In genomic region chr7:100335566-100336466, GRCh38 we compare ENCODE assay signal across 8 cellular contexts. TPM values are rescaled to one million over a fixed set of nuclear protein-coding genes. Genes with fewer than 3 reads are reported as not detected.
DNase-seq lines count a peak whose midpoint lies in the region; ATAC-seq and TF ChIP-seq lines count a peak whose summit lies in the region.
"Not testable (repeated sequence)": the region's sequence is repeated elsewhere in the genome, so short reads cannot be mapped to it uniquely, and the experiment has no call there.

No MANE protein-coding gene starts in this region.

- H3K27ac ChIP-seq in ovary (peak overlapping the region; percentile 65 to 90), thyroid gland (peak overlapping the region; percentile 74 to 93 (median 90))

- DNase-seq in GM10266 (ENCODE audit: extremely low spot score), result peak; percentile 85
- DNase-seq in NCI-H1105 (lab: John Stamatoyannopoulos, UW), result peak; percentile 82
- peak; percentile 70 for DNase-seq in SKM-1 (lab: John Stamatoyannopoulos, UW; ENCODE audit: unreplicated experiment)
- DNase-seq in activated naive CD8-positive, alpha-beta T cell treated with anti-CD3 and anti-CD28 coated beads for 36 hours, result peak; percentile 87
- peak; percentile 85 to 97 (median 94) for DNase-seq in head of caudate nucleus
- DNase-seq in ovary, result peak; percentile 91 to 95 (median 92)
- peak; percentile 93 to 94 for DNase-seq in thyroid gland

- H3K4me1 ChIP-seq in ovary (ENCODE audit: insufficient read depth); thyroid gland: not testable (repeated sequence)

- peak; percentile 45 for TF ChIP-seq EP300 in ovary (IDR thresholded peaks at IDR 0.05)

- H3K36me3 ChIP-seq in ovary, thyroid gland: not testable (repeated sequence)

- H3K27me3 ChIP-seq in ovary, thyroid gland: not testable (repeated sequence)

- intact Hi-C loops in head of caudate nucleus (cut with DNase I); ovary (cut with DNase I); thyroid gland (cut with DNase I): not testable (repeated sequence)

- ATAC-seq in HG02623 (IDR thresholded peaks at IDR 0.05; ENCODE audit: unreplicated experiment), result peak; percentile 97

- H3K9me3 Mint-ChIP-seq in activated naive CD8-positive, alpha-beta T cell treated with anti-CD3 and anti-CD28 coated beads for 36 hours, result not testable (repeated sequence)

- peak overlapping the region; percentile 54 for H3K4me3 ChIP-seq in ovary
- peak overlapping the region; percentile 18 to 73 (median 62) for H3K4me3 ChIP-seq in thyroid gland (replicated peaks in 1 of 3)

- peak; percentile 100 for TF ChIP-seq POLR2A in ovary (IDR thresholded peaks at IDR 0.05)
- TF ChIP-seq POLR2A in thyroid gland (IDR thresholded peaks at IDR 0.05), result peak; percentile 97

- peak overlapping the region; percentile 92 for H3K4me3 Mint-ChIP-seq in activated naive CD8-positive, alpha-beta T cell treated with anti-CD3 and anti-CD28 coated beads for 36 hours

- not testable (repeated sequence) for H3K9me3 ChIP-seq in ovary, thyroid gland

- peaks cover 21% of the 10 kb centered on the region for H3K36me3 Mint-ChIP-seq in activated naive CD8-positive, alpha-beta T cell treated with anti-CD3 and anti-CD28 coated beads for 36 hours

- peak overlapping the region; percentile 96 for H3K27ac Mint-ChIP-seq in activated naive CD8-positive, alpha-beta T cell treated with anti-CD3 and anti-CD28 coated beads for 36 hours

- H3K4me1 Mint-ChIP-seq in activated naive CD8-positive, alpha-beta T cell treated with anti-CD3 and anti-CD28 coated beads for 36 hours, result peaks cover 20% of the 10 kb centered on the region

- 0% methylated on average over 72 to 81 of the region's 85 CpGs for WGBS in ovary, 3 donors
- 0% methylated on average over 34 to 42 of the region's 85 CpGs for WGBS in thyroid gland, 2 donors

- not testable (repeated sequence) for TF ChIP-seq CTCF in GM10266 (IDR thresholded peaks at IDR 0.05; ENCODE audit: control insufficient read depth, insufficient read depth, low read depth, missing control alignments)
- TF ChIP-seq CTCF in ovary (IDR thresholded peaks at IDR 0.05), result peak in 2 of 3 donors; percentile 9 to 32
- peak in 2 of 6 experiments; percentile 9 to 12 for TF ChIP-seq CTCF in thyroid gland (IDR thresholded peaks at IDR 0.05)

- not testable (repeated sequence) for H3K27me3 Mint-ChIP-seq in activated naive CD8-positive, alpha-beta T cell treated with anti-CD3 and anti-CD28 coated beads for 36 hours

RNA-seq across cellular contexts. Expression of gene PILRB, which starts 22.1 kb away (rescaled TPM):
- 10 to 100 TPM; 24.5 to 28.3 TPM for total RNA-seq in activated naive CD8-positive, alpha-beta T cell treated with anti-CD3 and anti-CD28 coated beads for 36 hours
- total RNA-seq in ovary (10 to 100 TPM; 29.0 to 55.9 (median 41.1) TPM), thyroid gland (10 to 100 TPM; 60.9 to 86.5 (median 73.9) TPM)
- polyA plus RNA-seq in ovary, result 10 to 100 TPM; 17.2 to 50.2 TPM

RNA-seq across cellular contexts. Expression of gene SPDYE3, which starts 28.3 kb away (rescaled TPM):
- not detected for total RNA-seq in activated naive CD8-positive, alpha-beta T cell treated with anti-CD3 and anti-CD28 coated beads for 36 hours
- total RNA-seq in ovary (not detected), thyroid gland (not detected)
- under 1 TPM in 1 of 2 donors, not detected in 1; 0.12 TPM for polyA plus RNA-seq in ovary

RNA-seq across cellular contexts. Expression of gene PILRA, which starts 37.5 kb away (rescaled TPM):
- under 1 TPM; 0.68 TPM for total RNA-seq in activated naive CD8-positive, alpha-beta T cell treated with anti-CD3 and anti-CD28 coated beads for 36 hours
- total RNA-seq in ovary, result 10 to 100 TPM in 1 of 7 donors, 1 to 10 TPM in 6; 1.5 to 25.9 (median 4.1) TPM
- polyA plus RNA-seq in ovary, result 1 to 10 TPM; 4.8 to 9.0 TPM
- total RNA-seq in thyroid gland, result 1 to 10 TPM; 2.4 to 6.4 (median 4.4) TPM

Comparison
In these comparisons a context has a peak if more than half of its experiments do, and no peak if none do; other contexts are left out.
1. Peak in every context shown above with its lines: DNase-seq, ATAC-seq, H3K4me3 ChIP-seq and H3K27ac ChIP-seq.